ENCODE assay signal across 31 cellular contexts in the genomic region with DNA sequence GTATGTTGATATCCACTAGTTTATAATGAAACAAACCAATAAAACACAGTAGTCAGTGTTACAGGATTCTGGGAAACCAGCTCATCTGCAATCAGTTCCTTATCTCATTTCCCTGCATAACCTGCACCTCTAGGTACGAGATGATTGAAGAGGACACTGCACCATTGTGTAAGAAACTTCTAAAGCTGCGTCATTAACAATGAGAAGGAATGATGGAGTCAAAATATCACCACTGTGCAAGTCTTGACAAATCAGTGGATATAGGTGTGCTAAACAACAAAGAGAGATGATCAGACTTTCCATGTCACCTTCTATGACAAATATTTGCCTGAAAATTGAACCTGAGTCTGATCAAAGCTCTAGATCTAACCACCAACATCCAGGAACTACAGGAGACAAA.
"Had no signal": no experiment of that assay in that cellular context is flagged by ENCODE, and none has a peak within 500 bp of the region (broad histone marks: within the 10 kb centered on the region; RNA-seq: fewer than 3 reads in every experiment).

No MANE protein-coding gene starts in this region.

- H3K36me3 ChIP-seq: Peyer's patch, SJSA1 had no signal

- H3K9me3 ChIP-seq: SJSA1 had no signal

- ATAC-seq: activated CD8-positive, alpha-beta memory T cell treated with anti-CD3 and anti-CD28 coated beads, Interleukin-2, amount 10 ng/mL, durations not matched to agents 7 days and 5 days; activated naive CD8-positive, alpha-beta T cell treated with anti-CD3 and anti-CD28 coated beads, Interleukin-2, amount 50 U/mL, for 24 hours had no signal

- H3K4me3 ChIP-seq: Peyer's patch, SJSA1 had no signal

- H3K4me2 ChIP-seq: KMS-11, SK-N-SH had no signal

- H3K36me3 Mint-ChIP-seq: activated naive CD4-positive, alpha-beta T cell treated with anti-CD3 and anti-CD28 coated beads, Interleukin-2, amount 10 ng/mL, durations not matched to agents 7 days and 5 days; brain had no signal

- H3K4me3 Mint-ChIP-seq: activated B cell treated with CpG ODN at 0.5 μM for 24 hours; activated CD4-positive, alpha-beta memory T cell treated with anti-CD3 and anti-CD28 coated beads, Interleukin-2, amount 10 ng/mL, durations not matched to agents 7 days and 5 days; activated CD8-positive, alpha-beta memory T cell treated with anti-CD3 and anti-CD28 coated beads, Interleukin-2, amount 10 ng/mL, durations not matched to agents 7 days and 5 days; activated naive CD4-positive, alpha-beta T cell treated with anti-CD3 and anti-CD28 coated beads, Interleukin-2, amount 10 ng/mL, durations not matched to agents 7 days and 5 days; activated naive CD8-positive, alpha-beta T cell; activated naive CD8-positive, alpha-beta T cell treated with anti-CD3 and anti-CD28 coated beads, Interleukin-2, amount 50 U/mL, for 24 hours; brain; T-helper 1 cell treated with Interleukin-12 subunit alpha and Interleukin-12 subunit beta and Interleukin-4 antibody, amounts not matched to agents 30 μg/mL and 1 μg/mL, for 36 hours; T-helper 2 cell treated with Interferon-gamma antibody and Interleukin-4, amounts not matched to agents 5 μg/mL and 100 μg/mL, for 36 hours had no signal

- DNase-seq: activated B cell treated with CpG ODN at 0.5 μM for 24 hours; activated CD4-positive, alpha-beta memory T cell treated with anti-CD3 and anti-CD28 coated beads, Interleukin-2, amount 10 ng/mL, durations not matched to agents 7 days and 5 days; activated CD4-positive, alpha-beta T cell treated with anti-CD3 and anti-CD28 coated beads for 48 hours; activated CD4-positive, CD25-positive, alpha-beta regulatory T cell treated with anti-CD3 and anti-CD28 coated beads, Interleukin-2, amount 50 U/mL, for 72 hours; activated CD8-positive, alpha-beta memory T cell treated with anti-CD3 and anti-CD28 coated beads for 24 hours; activated CD8-positive, alpha-beta memory T cell treated with anti-CD3 and anti-CD28 coated beads, Interleukin-2, amount 10 ng/mL, durations not matched to agents 7 days and 5 days; activated CD8-positive, alpha-beta memory T cell treated with anti-CD3 and anti-CD28 coated beads, Interleukin-2, amount 50 U/mL, for 48 hours; activated effector memory CD4-positive, alpha-beta T cell treated with Interleukin-2 at 50 U/mL for 16 hours; activated naive CD4-positive, alpha-beta T cell treated with anti-CD3 and anti-CD28 coated beads, Interleukin-2, amount 10 ng/mL, durations not matched to agents 7 days and 5 days; activated naive CD8-positive, alpha-beta T cell treated with anti-CD3 and anti-CD28 coated beads, Interleukin-2, amount 50 U/mL, for 24 hours; activated T-cell treated with anti-CD3 and anti-CD28 coated beads, Interleukin-2, amount 50 U/mL, for 48 hours; anterior cingulate cortex; central memory CD4-positive, alpha-beta T cell; NCI-H1092 treated with DMSO at 0.1 percent for 48 hours; NCI-H1417; NCI-H187 treated with DMSO at 0.1 percent for 48 hours; NCI-H2081; NCI-H2227 treated with DMSO at 0.1 percent for 48 hours; NCI-H446; NCI-H510A treated with DMSO at 0.1 percent for 48 hours; NCI-H526 treated with DMSO at 0.1 percent for 48 hours; Peyer's patch; RPMI8226; SHP77 treated with DMSO at 0.1 percent for 48 hours; SK-N-SH had no signal

- H3K27me3 ChIP-seq: Peyer's patch, SJSA1 had no signal

- H3K4me1 Mint-ChIP-seq: activated B cell treated with CpG ODN at 0.5 μM for 24 hours; activated CD4-positive, alpha-beta memory T cell treated with anti-CD3 and anti-CD28 coated beads, Interleukin-2, amount 10 ng/mL, durations not matched to agents 7 days and 5 days; activated CD8-positive, alpha-beta memory T cell treated with anti-CD3 and anti-CD28 coated beads, Interleukin-2, amount 10 ng/mL, durations not matched to agents 7 days and 5 days; activated naive CD4-positive, alpha-beta T cell treated with anti-CD3 and anti-CD28 coated beads, Interleukin-2, amount 10 ng/mL, durations not matched to agents 7 days and 5 days; activated naive CD8-positive, alpha-beta T cell treated with anti-CD3 and anti-CD28 coated beads, Interleukin-2, amount 50 U/mL, for 24 hours; brain had no signal

- H3K9me3 Mint-ChIP-seq: activated CD4-positive, alpha-beta memory T cell treated with anti-CD3 and anti-CD28 coated beads, Interleukin-2, amount 10 ng/mL, durations not matched to agents 7 days and 5 days; activated naive CD4-positive, alpha-beta T cell treated with anti-CD3 and anti-CD28 coated beads, Interleukin-2, amount 10 ng/mL, durations not matched to agents 7 days and 5 days had no signal

- H3K27ac ChIP-seq: KMS-11, Peyer's patch, SJSA1 had no signal

- H3K4me1 ChIP-seq: Peyer's patch, SJSA1 had no signal

- H3K9ac ChIP-seq: KMS-11, SK-N-SH had no signal

- H3K27ac Mint-ChIP-seq: activated B cell treated with CpG ODN at 0.5 μM for 24 hours; activated CD4-positive, alpha-beta memory T cell treated with anti-CD3 and anti-CD28 coated beads, Interleukin-2, amount 10 ng/mL, durations not matched to agents 7 days and 5 days; activated CD8-positive, alpha-beta memory T cell treated with anti-CD3 and anti-CD28 coated beads, Interleukin-2, amount 10 ng/mL, durations not matched to agents 7 days and 5 days; activated naive CD4-positive, alpha-beta T cell treated with anti-CD3 and anti-CD28 coated beads, Interleukin-2, amount 10 ng/mL, durations not matched to agents 7 days and 5 days; activated naive CD8-positive, alpha-beta T cell; activated naive CD8-positive, alpha-beta T cell treated with anti-CD3 and anti-CD28 coated beads, Interleukin-2, amount 50 U/mL, for 24 hours; brain; T-helper 1 cell treated with Interleukin-12 subunit alpha and Interleukin-12 subunit beta and Interleukin-4 antibody, amounts not matched to agents 30 μg/mL and 1 μg/mL, for 36 hours; T-helper 2 cell treated with Interferon-gamma antibody and Interleukin-4, amounts not matched to agents 5 μg/mL and 100 μg/mL, for 36 hours had no signal
